ENCODE assay signal across 8 cellular contexts in genomic region chr17:76506408-76507328, GRCh38. TPM values are rescaled to one million over a fixed set of nuclear protein-coding genes. Genes with fewer than 3 reads are reported as not detected.
DNase-seq lines count a peak whose midpoint lies in the region; FAIRE-seq and TF ChIP-seq lines count a peak whose summit lies in the region.
"Had no signal": no experiment of that assay in that cellular context is flagged by ENCODE, and none has a peak within 500 bp of the region (broad histone marks: within the 10 kb centered on the region; RNA-seq: fewer than 3 reads in every experiment).

No MANE protein-coding gene starts in this region.

- H3K4me3 Mint-ChIP-seq in activated T-helper 1 cell treated with anti-CD3 and anti-CD28 coated beads, Interleukin-12 subunit alpha, Interleukin-12 subunit beta, Interleukin-2, Interleukin-4 antibody, amounts not matched to agents 30 ng/mL and 10 ng/mL and 1 ng/mL, durations not matched to agents 14 hours and 24 hours and 36 hours: no peak overlapping the region

- H2AFZ ChIP-seq in KMS-11 (ENCODE audit: low read depth) (peak overlapping the region; percentile 97), neuronal stem cell (ENCODE audit: low read length) (peak overlapping the region; percentile 84)

- H3K23ac ChIP-seq in neuronal stem cell (ENCODE audit: low read depth, low read length, poor library complexity): no peak overlapping the region

- no peaks in the 10 kb centered on the region for H3K36me3 Mint-ChIP-seq in activated T-helper 1 cell treated with anti-CD3 and anti-CD28 coated beads, Interleukin-12 subunit alpha, Interleukin-12 subunit beta, Interleukin-2, Interleukin-4 antibody, amounts not matched to agents 30 ng/mL and 10 ng/mL and 1 ng/mL, durations not matched to agents 14 hours and 24 hours and 36 hours (ENCODE audit: low read depth)

- intact Hi-C loops in activated T-helper 1 cell treated with anti-CD3 and anti-CD28 coated beads, Interleukin-12 subunit alpha, Interleukin-12 subunit beta, Interleukin-2, Interleukin-4 antibody, amounts not matched to agents 30 ng/mL and 10 ng/mL and 1 ng/mL, durations not matched to agents 14 hours and 24 hours and 36 hours (cut with micrococcal nuclease): loop anchor here (1.0 to 10.0 kb wide), 6 partner anchors 9 to 242 kb away; partner anchors contain the start of genes PRPSAP1 and UBALD2

- H4K8ac ChIP-seq in neuronal stem cell (ENCODE audit: low read depth, low read length): peak overlapping the region; percentile 87

- H3K18ac ChIP-seq in neuronal stem cell (ENCODE audit: low read length): peak overlapping the region; percentile 90

- H3K9ac ChIP-seq in KMS-11 (peak overlapping the region; percentile 23; the same call in 1 of the 2 replicates), neuronal stem cell (ENCODE audit: low read depth, low read length, poor library complexity) (peak overlapping the region; percentile 2)

- TF ChIP-seq CTCF in KMS-11 (conservative IDR thresholded peaks at IDR 0.05; ENCODE audit: low read depth, low read length) (peak; percentile 97), fibroblast of pulmonary artery (IDR thresholded peaks at IDR 0.05; ENCODE audit: low read length, missing control alignments) (peak; percentile 82)

- H3K14ac ChIP-seq in neuronal stem cell (ENCODE audit: low read length): peak overlapping the region; percentile 83

- no peaks in the 10 kb centered on the region for H3K9me3 ChIP-seq in neuronal stem cell (replicated peaks in 1 of 2; ENCODE audit: control insufficient read depth in 2 of 2, insufficient read depth in 1 of 2, low read depth in 1 of 2, low read length in 2 of 2)

- no CpG with 5 or more reads among the region's 24 CpGs for WGBS in neuronal stem cell (ENCODE audit: extremely low coverage in 2 of 2, insufficient read length in 2 of 2, insufficient replicate concordance in 1 of 2), 2 donors

- H2BK15ac ChIP-seq in neuronal stem cell (ENCODE audit: low read length): peak overlapping the region; percentile 99

- no peak overlapping the region for H3K4ac ChIP-seq in neuronal stem cell (ENCODE audit: low read length)

- no peak overlapping the region for H2BK120ac ChIP-seq in neuronal stem cell (ENCODE audit: low read depth, low read length)

- FAIRE-seq in GM12891 (lab: Jason Lieb, UNC): peak; percentile 81

- peak overlapping the region; percentile 58 for H3K27ac Mint-ChIP-seq in activated T-helper 1 cell treated with anti-CD3 and anti-CD28 coated beads, Interleukin-12 subunit alpha, Interleukin-12 subunit beta, Interleukin-2, Interleukin-4 antibody, amounts not matched to agents 30 ng/mL and 10 ng/mL and 1 ng/mL, durations not matched to agents 14 hours and 24 hours and 36 hours

- peak overlapping the region; percentile 58 for H4K91ac ChIP-seq in neuronal stem cell (ENCODE audit: low read depth, low read length, poor library complexity)

- H4K20me1 ChIP-seq in KMS-11 (ENCODE audit: insufficient read depth): no peaks in the 10 kb centered on the region

- no peak overlapping the region for H3K27ac ChIP-seq in KMS-11
- no peak overlapping the region for H3K27ac ChIP-seq in neuronal stem cell (replicated peaks; ENCODE audit: low read length)

- peak overlapping the region; percentile 79 for H2AK5ac ChIP-seq in neuronal stem cell (ENCODE audit: low read depth, low read length)

- H3K79me2 ChIP-seq in KMS-11 (ENCODE audit: insufficient read depth, low read depth): no peaks in the 10 kb centered on the region

- H3K36me3 ChIP-seq in KMS-11 (ENCODE audit: insufficient read depth): no peaks in the 10 kb centered on the region
- H3K36me3 ChIP-seq in neuronal stem cell (replicated peaks in 1 of 2; ENCODE audit: control insufficient read depth in 2 of 2, insufficient read depth in 2 of 2, low read length in 2 of 2): no peaks in the 10 kb centered on the region

- peaks cover 41% of the 10 kb centered on the region for H3K4me1 Mint-ChIP-seq in activated T-helper 1 cell treated with anti-CD3 and anti-CD28 coated beads, Interleukin-12 subunit alpha, Interleukin-12 subunit beta, Interleukin-2, Interleukin-4 antibody, amounts not matched to agents 30 ng/mL and 10 ng/mL and 1 ng/mL, durations not matched to agents 14 hours and 24 hours and 36 hours (ENCODE audit: low read depth)

- peaks cover 30% of the 10 kb centered on the region for H3K4me1 ChIP-seq in KMS-11 (ENCODE audit: low read depth, poor library complexity, severe bottlenecking)
- H3K4me1 ChIP-seq in neuronal stem cell (ENCODE audit: control insufficient read depth in 2 of 2, insufficient read depth in 1 of 2, low read depth in 1 of 2, low read length in 2 of 2): peaks cover 6 to 8% of the 10 kb centered on the region in 2 donors

- H3K4me2 ChIP-seq in KMS-11 (peak overlapping the region; percentile 33; the same call in 1 of the 2 replicates), neuronal stem cell (ENCODE audit: insufficient read depth, low read length, poor library complexity, severe bottlenecking) (no peak overlapping the region)

- no peak overlapping the region for H2BK5ac ChIP-seq in neuronal stem cell (ENCODE audit: low read length)

- H3K27me3 Mint-ChIP-seq in activated T-helper 1 cell treated with anti-CD3 and anti-CD28 coated beads, Interleukin-12 subunit alpha, Interleukin-12 subunit beta, Interleukin-2, Interleukin-4 antibody, amounts not matched to agents 30 ng/mL and 10 ng/mL and 1 ng/mL, durations not matched to agents 14 hours and 24 hours and 36 hours (ENCODE audit: insufficient read depth): peaks cover 2% of the 10 kb centered on the region

- H3K9me3 Mint-ChIP-seq in activated T-helper 1 cell treated with anti-CD3 and anti-CD28 coated beads, Interleukin-12 subunit alpha, Interleukin-12 subunit beta, Interleukin-2, Interleukin-4 antibody, amounts not matched to agents 30 ng/mL and 10 ng/mL and 1 ng/mL, durations not matched to agents 14 hours and 24 hours and 36 hours: no peaks in the 10 kb centered on the region

- no peak overlapping the region for H2BK12ac ChIP-seq in neuronal stem cell (ENCODE audit: low read length)

- H3K27me3 ChIP-seq in KMS-11 (ENCODE audit: insufficient read depth, low read depth) (no peaks in the 10 kb centered on the region; the same call in 1 of the 2 replicates), neuronal stem cell (ENCODE audit: control insufficient read depth in 3 of 3, insufficient read depth in 3 of 3, low read depth in 1 of 3, low read length in 3 of 3) (peaks cover 0 to 39% (median 7%) of the 10 kb centered on the region in 3 experiments)

- H3K4me3 ChIP-seq in KMS-11 (IDR thresholded peaks at IDR 0.05; ENCODE audit: insufficient read depth, low read depth, low read length) (no peak overlapping the region), fibroblast of pulmonary artery (replicated peaks; ENCODE audit: low read depth, low read length) (no peak overlapping the region), neuronal stem cell (ENCODE audit: low read length in 2 of 2) (no peak overlapping the region)

- DNase-seq in GM12891 (ENCODE audit: insufficient read length, low spot score) (no peak), RPMI8226 (peak; percentile 87), fibroblast of pulmonary artery (ENCODE audit: low read depth) (peak; percentile 68), neuronal stem cell (ENCODE audit: low spot score) (peak; percentile 77), superior temporal gyrus (ENCODE audit: extremely low spot score) (peak; percentile 91)
- peak; percentile 85 for DNase-seq in activated T-helper 1 cell treated with anti-CD3 and anti-CD28 coated beads, Interleukin-12 subunit alpha, Interleukin-12 subunit beta, Interleukin-2, Interleukin-4 antibody, amounts not matched to agents 30 ng/mL and 10 ng/mL and 1 ng/mL, durations not matched to agents 14 hours and 24 hours and 36 hours (ENCODE audit: low spot score)

- TF ChIP-seq POLR2A in GM12891 (IDR thresholded peaks at IDR 0.05; ENCODE audit: low read depth, low read length): no peak

- no peaks in the 10 kb centered on the region for H3K79me1 ChIP-seq in neuronal stem cell (ENCODE audit: low read depth, low read length)

TF ChIP-seq in GM12891, 5 proteins besides CTCF, POLR2A, EP300 and RAD21:
- TF ChIP-seq POU2F2 (IDR thresholded peaks at IDR 0.05; ENCODE audit: low read depth, low read length) (no peak), PAX5 (IDR thresholded peaks at IDR 0.05; ENCODE audit: insufficient read depth, low read length, severe bottlenecking) (no peak), SPI1 (IDR thresholded peaks at IDR 0.05; ENCODE audit: low read depth, low read length) (no peak), TAF1 (IDR thresholded peaks at IDR 0.05; ENCODE audit: low read depth, low read length) (no peak), POLR2AphosphoS5 (IDR thresholded peaks at IDR 0.05; ENCODE audit: low read depth, low read length) (no peak)

RNA-seq across cellular contexts. Expression of gene RHBDF2, which starts 5.4 kb away (rescaled TPM):
- 11.8 TPM for polyA plus RNA-seq in GM12891 (2012; ENCODE audit: low read depth, missing spikeins)
- 53.2 and 53.7 TPM in 2 replicates for total RNA-seq in activated T-helper 1 cell treated with anti-CD3 and anti-CD28 coated beads, Interleukin-12 subunit alpha, Interleukin-12 subunit beta, Interleukin-2, Interleukin-4 antibody, amounts not matched to agents 30 ng/mL and 10 ng/mL and 1 ng/mL, durations not matched to agents 14 hours and 24 hours and 36 hours
- 2.4 TPM for polyA plus RNA-seq in neuronal stem cell (2013, experiment 1 of 2)
- polyA plus RNA-seq in neuronal stem cell (2013, experiment 2 of 2): 2.3 TPM

RNA-seq across cellular contexts. Expression of gene CYGB, which starts 30.8 kb away (rescaled TPM):
- polyA plus RNA-seq in GM12891 (2012; ENCODE audit: low read depth, missing spikeins): not detected
- not detected in 2 replicates for total RNA-seq in activated T-helper 1 cell treated with anti-CD3 and anti-CD28 coated beads, Interleukin-12 subunit alpha, Interleukin-12 subunit beta, Interleukin-2, Interleukin-4 antibody, amounts not matched to agents 30 ng/mL and 10 ng/mL and 1 ng/mL, durations not matched to agents 14 hours and 24 hours and 36 hours
- 0.98 TPM for polyA plus RNA-seq in neuronal stem cell (2013, experiment 1 of 2)
- polyA plus RNA-seq in neuronal stem cell (2013, experiment 2 of 2): 0.96 TPM

RNA-seq across cellular contexts. Expression of gene PRCD, which starts 33.2 kb away (rescaled TPM):
- polyA plus RNA-seq in GM12891 (2012; ENCODE audit: low read depth, missing spikeins): 0.23 TPM
- total RNA-seq in activated T-helper 1 cell treated with anti-CD3 and anti-CD28 coated beads, Interleukin-12 subunit alpha, Interleukin-12 subunit beta, Interleukin-2, Interleukin-4 antibody, amounts not matched to agents 30 ng/mL and 10 ng/mL and 1 ng/mL, durations not matched to agents 14 hours and 24 hours and 36 hours: not detected in 2 replicates
- polyA plus RNA-seq in neuronal stem cell (2013, experiment 1 of 2): 1.4 TPM
- 1.2 TPM for polyA plus RNA-seq in neuronal stem cell (2013, experiment 2 of 2)

RNA-seq across cellular contexts. Expression of gene AANAT, which starts 39.3 kb away (rescaled TPM):
- 0.13 TPM for polyA plus RNA-seq in GM12891 (2012; ENCODE audit: low read depth, missing spikeins)
- total RNA-seq in activated T-helper 1 cell treated with anti-CD3 and anti-CD28 coated beads, Interleukin-12 subunit alpha, Interleukin-12 subunit beta, Interleukin-2, Interleukin-4 antibody, amounts not matched to agents 30 ng/mL and 10 ng/mL and 1 ng/mL, durations not matched to agents 14 hours and 24 hours and 36 hours: not detected in 2 replicates
- 0.13 TPM for polyA plus RNA-seq in neuronal stem cell (2013, experiment 1 of 2)
- not detected for polyA plus RNA-seq in neuronal stem cell (2013, experiment 2 of 2)
- total RNA-seq: pulmonary artery endothelial cell had no signal

RNA-seq across cellular contexts. Expression of gene UBE2O, which starts 53.7 kb away (rescaled TPM):
- polyA plus RNA-seq in GM12891 (2012; ENCODE audit: low read depth, missing spikeins): 14.6 TPM
- total RNA-seq in activated T-helper 1 cell treated with anti-CD3 and anti-CD28 coated beads, Interleukin-12 subunit alpha, Interleukin-12 subunit beta, Interleukin-2, Interleukin-4 antibody, amounts not matched to agents 30 ng/mL and 10 ng/mL and 1 ng/mL, durations not matched to agents 14 hours and 24 hours and 36 hours: 44.9 and 45.1 TPM in 2 replicates
- polyA plus RNA-seq in neuronal stem cell (2013, experiment 1 of 2): 17.1 TPM
- polyA plus RNA-seq in neuronal stem cell (2013, experiment 2 of 2): 16.9 TPM
